13 cellular contexts compared by ENCODE assay signal in genomic region chr3:152177757-152178156, GRCh38.
A peak's percentile ranks its signal among the peaks of the same experiment; 100 is the strongest.
DNase-seq lines count a peak whose midpoint lies in the region; ATAC-seq, FAIRE-seq and TF ChIP-seq lines count a peak whose summit lies in the region.
"Had no signal": no experiment of that assay in that cellular context is flagged by ENCODE, and none has a peak within 500 bp of the region (broad histone marks: within the 10 kb centered on the region; RNA-seq: fewer than 3 reads in every experiment).

No MANE protein-coding gene starts in this region.

- H3K9me3 Mint-ChIP-seq in immature natural killer cell = no peaks in the 10 kb centered on the region

- ATAC-seq in HG02623 (IDR thresholded peaks at IDR 0.05; ENCODE audit: unreplicated experiment) (peak; percentile 93), HG03432 (IDR thresholded peaks at IDR 0.05; ENCODE audit: unreplicated experiment) (peak; percentile 93), PC-3 (no peak)
- ATAC-seq: foreskin keratinocyte had no signal

- H3K4me2 ChIP-seq in mesenchymal stem cell (ENCODE audit: low read length, poor library complexity, severe bottlenecking) (no peak overlapping the region), PC-3 (ENCODE audit: low read length) (no peak overlapping the region)

- no peaks in the 10 kb centered on the region for H3K27me3 Mint-ChIP-seq in immature natural killer cell (ENCODE audit: low read depth in 3 of 3)

- no peak overlapping the region for H2BK15ac ChIP-seq in mesenchymal stem cell (ENCODE audit: low read depth, poor library complexity, severe bottlenecking)

- no peaks in the 10 kb centered on the region for H4K20me1 ChIP-seq in PC-3 (ENCODE audit: low read length)

- CTCF ChIA-PET in PC-3 (lab: Charles Lee) = no interaction called here

- H3K36me3 Mint-ChIP-seq in immature natural killer cell = no peaks in the 10 kb centered on the region

- no peak for TF ChIP-seq CTCF in PC-3 (conservative IDR thresholded peaks at IDR 0.05; ENCODE audit: low read depth, low read length)

- no peaks in the 10 kb centered on the region for H3K9me2 ChIP-seq in PC-3 (replicated peaks; ENCODE audit: low read length)

- no peak overlapping the region for H3K9ac ChIP-seq in mesenchymal stem cell (ENCODE audit: low read length)
- H3K9ac ChIP-seq in PC-3 (ENCODE audit: low read length) = no peak overlapping the region

- no peak for DNase-seq in GM19239 (ENCODE audit: insufficient read length, low spot score)
- DNase-seq in mesenchymal stem cell = no peak
- DNase-seq in PC-3 = no peak
- no peak for DNase-seq in immature natural killer cell
- DNase-seq in OCI-M2 (lab: John Stamatoyannopoulos, UW; ENCODE audit: unreplicated experiment) = no peak
- no peak for DNase-seq in activated CD4-positive, CD25-positive, alpha-beta regulatory T cell treated with anti-CD3 and anti-CD28 coated beads, Interleukin-2, amount 50 U/mL, for 72 hours
- DNase-seq: Calu3, foreskin keratinocyte, NCI-H2029, uterus had no signal

- no peaks in the 10 kb centered on the region for H3K79me1 ChIP-seq in mesenchymal stem cell (replicated peaks; ENCODE audit: low read length, poor library complexity, severe bottlenecking)

- intact Hi-C loops in PC-3 (cut with micrococcal nuclease) = loop anchor here (5.0 kb wide), 2 partner anchors 105 to 265 kb away; no protein-coding TSS in a partner anchor

- H3K27ac Mint-ChIP-seq in immature natural killer cell = no peak overlapping the region

- no peak overlapping the region for H3K4me3 Mint-ChIP-seq in immature natural killer cell

- H4K91ac ChIP-seq in mesenchymal stem cell (ENCODE audit: low read length) = no peak overlapping the region

- H3K27me3 ChIP-seq in mesenchymal stem cell (ENCODE audit: control insufficient read depth in 1 of 2, insufficient read depth in 1 of 2, low read length in 2 of 2) (no peaks in the 10 kb centered on the region), PC-3 (ENCODE audit: low read length) (no peaks in the 10 kb centered on the region)
- H3K27me3 ChIP-seq: foreskin keratinocyte, uterus had no signal

- no peak overlapping the region for H3K4ac ChIP-seq in mesenchymal stem cell (ENCODE audit: low read depth in 1 of 2, low read length in 2 of 2)

- POLR2A ChIA-PET in PC-3 (lab: Charles Lee; ENCODE audit: unreplicated experiment) = no interaction called here

- no peak overlapping the region for H3K23ac ChIP-seq in mesenchymal stem cell (ENCODE audit: low read length in 2 of 2)

- H2BK12ac ChIP-seq in mesenchymal stem cell (ENCODE audit: low read length in 2 of 2) = no peak overlapping the region

- H3K14ac ChIP-seq in mesenchymal stem cell (ENCODE audit: low read length in 2 of 2) = no peak overlapping the region

- H3F3A ChIP-seq in PC-3 (ENCODE audit: low read length, unreplicated experiment) = peaks cover 3% of the 10 kb centered on the region

- H2BK120ac ChIP-seq in mesenchymal stem cell (ENCODE audit: low read depth, low read length) = no peak overlapping the region

- no TSS peak for BruUV-seq in PC-3 (replicated peaks; lab: Mats Ljungman, UMichigan)

- H3K36me3 ChIP-seq in mesenchymal stem cell (ENCODE audit: control insufficient read depth in 1 of 2, insufficient read depth in 2 of 2, low read depth in 1 of 2, low read length in 2 of 2) = no peaks in the 10 kb centered on the region
- no peaks in the 10 kb centered on the region for H3K36me3 ChIP-seq in PC-3 (ENCODE audit: low read depth, low read length)
- H3K36me3 ChIP-seq: uterus had no signal

- peak overlapping the region; percentile 16 for H2AK5ac ChIP-seq in mesenchymal stem cell (ENCODE audit: low read length, severe bottlenecking)

- H3K4me1 ChIP-seq in mesenchymal stem cell (ENCODE audit: control insufficient read depth, insufficient read depth, low read depth, low read length) (no peaks in the 10 kb centered on the region), PC-3 (ENCODE audit: insufficient read depth, low read length) (peaks cover 28% of the 10 kb centered on the region)
- H3K4me1 ChIP-seq: uterus had no signal

- no peak overlapping the region for H3K18ac ChIP-seq in mesenchymal stem cell (ENCODE audit: low read depth in 1 of 2, low read length in 2 of 2)

- peak; percentile 100 for FAIRE-seq in GM19239 (lab: Jason Lieb, UNC)

- H2AFZ ChIP-seq in mesenchymal stem cell (ENCODE audit: low read depth, low read length) (no peak overlapping the region), PC-3 (ENCODE audit: low read length) (no peak overlapping the region)

- H3K4me1 Mint-ChIP-seq in immature natural killer cell = peaks cover 26 to 44% of the 10 kb centered on the region in 2 donors

- H3K4me3 ChIP-seq in mesenchymal stem cell (ENCODE audit: insufficient read depth in 1 of 2, low read depth in 1 of 2, low read length in 2 of 2) (no peak overlapping the region), PC-3 (ENCODE audit: low read length) (no peak overlapping the region)
- H3K4me3 ChIP-seq: lung, uterus had no signal

- no peak overlapping the region for H3K27ac ChIP-seq in mesenchymal stem cell (ENCODE audit: low read length, poor library complexity, severe bottlenecking)
- H3K27ac ChIP-seq in PC-3 (ENCODE audit: low read length) = no peak overlapping the region
- H3K27ac ChIP-seq: foreskin keratinocyte, uterus had no signal

- WGBS in mesenchymal stem cell = no CpG with 5 or more reads among the region's 1 CpG

- H4K8ac ChIP-seq in mesenchymal stem cell (ENCODE audit: low read length) = no peak overlapping the region

- H3K9me3 ChIP-seq in mesenchymal stem cell (ENCODE audit: control insufficient read depth, low read length) (no peaks in the 10 kb centered on the region), PC-3 (ENCODE audit: low read length) (no peaks in the 10 kb centered on the region)
- H3K9me3 ChIP-seq: uterus had no signal

- no peak overlapping the region for H2BK5ac ChIP-seq in mesenchymal stem cell (ENCODE audit: low read depth, low read length, poor library complexity, severe bottlenecking)

- H3K79me2 ChIP-seq in PC-3 (ENCODE audit: low read length) = no peaks in the 10 kb centered on the region
